Comparison of ENCODE assay signal across 20 cellular contexts in genomic region chr12:90111646-90112565, GRCh38.
A peak's percentile ranks its signal among the peaks of the same experiment; 100 is the strongest.
DNase-seq lines count a peak whose midpoint lies in the region; ATAC-seq and TF ChIP-seq lines count a peak whose summit lies in the region.
"Had no signal": no experiment of that assay in that cellular context is flagged by ENCODE, and none has a peak within 500 bp of the region (broad histone marks: within the 10 kb centered on the region; RNA-seq: fewer than 3 reads in every experiment).

No MANE protein-coding gene starts in this region.

- H3K27me3 Mint-ChIP-seq in progenitor cell of endocrine pancreas = no peaks in the 10 kb centered on the region
- H3K27me3 Mint-ChIP-seq: activated CD4-positive, alpha-beta T cell treated with anti-CD3 and anti-CD28 coated beads, Interleukin-2, amount 10 ng/mL, durations not matched to agents 7 days and 5 days; activated naive CD8-positive, alpha-beta T cell treated with anti-CD3 and anti-CD28 coated beads, Interleukin-2, amount 10 ng/mL, durations not matched to agents 7 days and 5 days; CD4-positive, alpha-beta T cell; stimulated activated memory B cell treated with anti-CD40 and anti-IgM and Interleukin-4, amounts not matched to agents 10 μg/mL and 1 μg/mL and 100 μg/mL, for 72 hours had no signal

- intact Hi-C loops in sciatic nerve (cut with DNase I) = no loop called here

- no peak overlapping the region for H3K4me3 Mint-ChIP-seq in progenitor cell of endocrine pancreas (ENCODE audit: low read depth)
- H3K4me3 Mint-ChIP-seq: activated CD4-positive, alpha-beta T cell treated with anti-CD3 and anti-CD28 coated beads, Interleukin-2, amount 10 ng/mL, durations not matched to agents 7 days and 5 days; activated naive CD8-positive, alpha-beta T cell treated with anti-CD3 and anti-CD28 coated beads, Interleukin-2, amount 10 ng/mL, durations not matched to agents 7 days and 5 days; CD4-positive, alpha-beta T cell; stimulated activated memory B cell treated with anti-CD40 and anti-IgM and Interleukin-4, amounts not matched to agents 10 μg/mL and 1 μg/mL and 100 μg/mL, for 72 hours had no signal

- H3K4me1 Mint-ChIP-seq in progenitor cell of endocrine pancreas (ENCODE audit: low read depth) = no peaks in the 10 kb centered on the region
- H3K4me1 Mint-ChIP-seq: activated CD4-positive, alpha-beta T cell treated with anti-CD3 and anti-CD28 coated beads, Interleukin-2, amount 10 ng/mL, durations not matched to agents 7 days and 5 days; activated naive CD8-positive, alpha-beta T cell treated with anti-CD3 and anti-CD28 coated beads, Interleukin-2, amount 10 ng/mL, durations not matched to agents 7 days and 5 days; stimulated activated memory B cell treated with anti-CD40 and anti-IgM and Interleukin-4, amounts not matched to agents 10 μg/mL and 1 μg/mL and 100 μg/mL, for 72 hours had no signal

- peaks cover 3% of the 10 kb centered on the region for H3K9me3 Mint-ChIP-seq in progenitor cell of endocrine pancreas (ENCODE audit: low read depth)
- H3K9me3 Mint-ChIP-seq: activated T-helper 2 cell treated with anti-CD3 and anti-CD28 coated beads, Interferon-gamma antibody, Interleukin-2, Interleukin-4, amounts not matched to agents 10 μg/mL and 5 μg/mL and 100 μg/mL, durations not matched to agents 14 hours and 24 hours and 36 hours; CD4-positive, alpha-beta T cell had no signal

- ATAC-seq in sciatic nerve = peak; percentile 44
- ATAC-seq in HG03159 (IDR thresholded peaks at IDR 0.05; ENCODE audit: unreplicated experiment) = no peak
- ATAC-seq: Right ventricle myocardium inferior; stimulated activated memory B cell treated with anti-CD40 and anti-IgM and Interleukin-4, amounts not matched to agents 10 μg/mL and 1 μg/mL and 100 μg/mL, for 72 hours had no signal

- no peaks in the 10 kb centered on the region for H3K36me3 Mint-ChIP-seq in progenitor cell of endocrine pancreas (ENCODE audit: insufficient read depth)
- H3K36me3 Mint-ChIP-seq: activated naive CD8-positive, alpha-beta T cell treated with anti-CD3 and anti-CD28 coated beads, Interleukin-2, amount 10 ng/mL, durations not matched to agents 7 days and 5 days; stimulated activated memory B cell treated with anti-CD40 and anti-IgM and Interleukin-4, amounts not matched to agents 10 μg/mL and 1 μg/mL and 100 μg/mL, for 72 hours had no signal

- no peak overlapping the region for H3K27ac Mint-ChIP-seq in progenitor cell of endocrine pancreas
- H3K27ac Mint-ChIP-seq: activated CD4-positive, alpha-beta T cell treated with anti-CD3 and anti-CD28 coated beads, Interleukin-2, amount 10 ng/mL, durations not matched to agents 7 days and 5 days; activated naive CD8-positive, alpha-beta T cell treated with anti-CD3 and anti-CD28 coated beads, Interleukin-2, amount 10 ng/mL, durations not matched to agents 7 days and 5 days; activated T-helper 2 cell treated with anti-CD3 and anti-CD28 coated beads, Interferon-gamma antibody, Interleukin-2, Interleukin-4, amounts not matched to agents 10 μg/mL and 5 μg/mL and 100 μg/mL, durations not matched to agents 14 hours and 24 hours and 36 hours; CD4-positive, alpha-beta T cell; stimulated activated memory B cell treated with anti-CD40 and anti-IgM and Interleukin-4, amounts not matched to agents 10 μg/mL and 1 μg/mL and 100 μg/mL, for 72 hours had no signal

- in situ Hi-C loops in G401 (cut with HindIII; ENCODE audit: low sequenced_read_pairs) = no loop called here

- no peak for TF ChIP-seq CTCF in progenitor cell of endocrine pancreas (IDR thresholded peaks at IDR 0.05; ENCODE audit: unreplicated experiment)

- DNase-seq in G401 (ENCODE audit: low spot score) (peak; percentile 96), NCI-H524 (lab: John Stamatoyannopoulos, UW) (peak; percentile 30 to 83), dermis blood vessel endothelial cell (peak; percentile 33), sciatic nerve (ENCODE audit: low spot score) (no peak), KG1 (lab: John Stamatoyannopoulos, UW) (no peak), progenitor cell of endocrine pancreas (ENCODE audit: low spot score, unreplicated experiment) (no peak)
- DNase-seq: activated CD4-positive, alpha-beta T cell treated with anti-CD3 and anti-CD28 coated beads, Interleukin-2, amount 10 ng/mL, durations not matched to agents 7 days and 5 days; activated CD8-positive, alpha-beta memory T cell treated with anti-CD3 and anti-CD28 coated beads, Interleukin-2, amount 50 U/mL, for 4 hours; activated naive CD8-positive, alpha-beta T cell treated with anti-CD3 and anti-CD28 coated beads, Interleukin-2, amount 10 ng/mL, durations not matched to agents 7 days and 5 days; brain microvascular endothelial cell; CD4-positive, alpha-beta T cell; DMS79 treated with DMSO at 0.1 percent for 48 hours; islet precursor cell; NCI-H2029; NCI-H526; stimulated activated CD4-positive, alpha-beta T cell treated with anti-CD3 and anti-CD28 coated beads, Interleukin-1b, Interleukin-23, amount 100 ng/mL, for 48 hours had no signal

Comparison
In these comparisons a context has a peak if more than half of its experiments do, and no peak if none do; other contexts are left out.
1. DNase-seq: peak in G401 (single experiment), NCI-H524 (2 of 2) and dermis blood vessel endothelial cell (single experiment); none in sciatic nerve (single experiment), KG1 (single experiment) and progenitor cell of endocrine pancreas (single experiment).